1 cellular context compared by ENCODE assay signal in the genomic region with DNA sequence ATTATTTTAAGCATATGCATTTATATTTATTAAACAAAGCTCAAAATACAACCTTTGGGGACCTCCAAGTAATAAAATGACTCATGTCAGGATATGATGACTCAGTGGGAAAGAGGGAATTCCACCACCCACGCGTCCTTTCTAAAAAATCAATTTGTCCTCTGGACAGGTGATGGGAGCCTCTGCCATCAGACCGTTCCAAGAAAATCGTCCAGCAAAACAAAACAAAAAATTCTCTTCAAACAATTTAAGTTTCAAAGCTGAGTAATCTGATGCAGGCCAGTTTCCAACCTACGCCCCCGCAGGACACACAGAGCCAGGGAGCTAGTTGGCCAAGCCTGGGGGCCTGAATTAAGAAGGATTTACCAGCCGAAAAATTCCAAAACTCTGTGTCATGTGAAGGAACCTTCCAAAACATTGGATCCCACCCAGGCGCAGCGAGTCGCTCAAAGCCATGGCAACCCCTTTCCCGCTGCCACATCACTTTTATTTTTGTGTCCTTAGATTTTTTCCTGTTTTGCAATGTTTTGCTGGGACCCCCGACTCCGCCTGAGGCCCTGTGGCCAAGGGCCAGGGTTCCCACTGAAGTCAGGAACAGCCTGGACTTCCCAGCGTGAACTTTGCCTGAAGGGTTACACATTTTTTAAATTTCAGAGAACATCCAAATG.
TF ChIP-seq lines count a peak whose summit lies in the region.

No MANE protein-coding gene starts in this region.

TF ChIP-seq in HEK293, 187 proteins besides CTCF, POLR2A, EP300 and RAD21 (continued from another document):
- TF ChIP-seq, protein P1, sequence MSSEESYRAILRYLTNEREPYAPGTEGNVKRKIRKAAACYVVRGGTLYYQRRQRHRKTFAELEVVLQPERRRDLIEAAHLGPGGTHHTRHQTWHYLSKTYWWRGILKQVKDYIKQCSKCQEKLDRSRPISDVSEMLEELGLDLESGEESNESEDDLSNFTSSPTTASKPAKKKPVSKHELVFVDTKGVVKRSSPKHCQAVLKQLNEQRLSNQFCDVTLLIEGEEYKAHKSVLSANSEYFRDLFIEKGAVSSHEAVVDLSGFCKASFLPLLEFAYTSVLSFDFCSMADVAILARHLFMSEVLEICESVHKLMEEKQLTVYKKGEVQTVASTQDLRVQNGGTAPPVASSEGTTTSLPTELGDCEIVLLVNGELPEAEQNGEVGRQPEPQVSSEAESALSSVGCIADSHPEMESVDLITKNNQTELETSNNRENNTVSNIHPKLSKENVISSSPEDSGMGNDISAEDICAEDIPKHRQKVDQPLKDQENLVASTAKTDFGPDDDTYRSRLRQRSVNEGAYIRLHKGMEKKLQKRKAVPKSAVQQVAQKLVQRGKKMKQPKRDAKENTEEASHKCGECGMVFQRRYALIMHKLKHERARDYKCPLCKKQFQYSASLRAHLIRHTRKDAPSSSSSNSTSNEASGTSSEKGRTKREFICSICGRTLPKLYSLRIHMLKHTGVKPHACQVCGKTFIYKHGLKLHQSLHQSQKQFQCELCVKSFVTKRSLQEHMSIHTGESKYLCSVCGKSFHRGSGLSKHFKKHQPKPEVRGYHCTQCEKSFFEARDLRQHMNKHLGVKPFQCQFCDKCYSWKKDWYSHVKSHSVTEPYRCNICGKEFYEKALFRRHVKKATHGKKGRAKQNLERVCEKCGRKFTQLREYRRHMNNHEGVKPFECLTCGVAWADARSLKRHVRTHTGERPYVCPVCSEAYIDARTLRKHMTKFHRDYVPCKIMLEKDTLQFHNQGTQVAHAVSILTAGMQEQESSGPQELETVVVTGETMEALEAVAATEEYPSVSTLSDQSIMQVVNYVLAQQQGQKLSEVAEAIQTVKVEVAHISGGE (tag by site-specific recombination; conservative IDR thresholded peaks at IDR 0.05; ENCODE audit: low read depth) = no peak
- TF ChIP-seq EGR2 (tag by site-specific recombination; IDR thresholded peaks at IDR 0.05; ENCODE audit: low read depth) (peak; percentile 70), ZFHX2 (tag by site-specific recombination; conservative IDR thresholded peaks at IDR 0.05) (peak; percentile 81), ZEB2 (tag by site-specific recombination; IDR thresholded peaks at IDR 0.05) (peak; percentile 54), ZNF366 (tag by site-specific recombination; conservative IDR thresholded peaks at IDR 0.05) (peak; percentile 72), ZNF175 (tag by site-specific recombination; IDR thresholded peaks at IDR 0.05) (no peak)
- TF ChIP-seq, protein P2, sequence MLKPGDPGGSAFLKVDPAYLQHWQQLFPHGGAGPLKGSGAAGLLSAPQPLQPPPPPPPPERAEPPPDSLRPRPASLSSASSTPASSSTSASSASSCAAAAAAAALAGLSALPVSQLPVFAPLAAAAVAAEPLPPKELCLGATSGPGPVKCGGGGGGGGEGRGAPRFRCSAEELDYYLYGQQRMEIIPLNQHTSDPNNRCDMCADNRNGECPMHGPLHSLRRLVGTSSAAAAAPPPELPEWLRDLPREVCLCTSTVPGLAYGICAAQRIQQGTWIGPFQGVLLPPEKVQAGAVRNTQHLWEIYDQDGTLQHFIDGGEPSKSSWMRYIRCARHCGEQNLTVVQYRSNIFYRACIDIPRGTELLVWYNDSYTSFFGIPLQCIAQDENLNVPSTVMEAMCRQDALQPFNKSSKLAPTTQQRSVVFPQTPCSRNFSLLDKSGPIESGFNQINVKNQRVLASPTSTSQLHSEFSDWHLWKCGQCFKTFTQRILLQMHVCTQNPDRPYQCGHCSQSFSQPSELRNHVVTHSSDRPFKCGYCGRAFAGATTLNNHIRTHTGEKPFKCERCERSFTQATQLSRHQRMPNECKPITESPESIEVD (tag by site-specific recombination; IDR thresholded peaks at IDR 0.05) = peak; percentile 66
- TF ChIP-seq, protein P3, sequence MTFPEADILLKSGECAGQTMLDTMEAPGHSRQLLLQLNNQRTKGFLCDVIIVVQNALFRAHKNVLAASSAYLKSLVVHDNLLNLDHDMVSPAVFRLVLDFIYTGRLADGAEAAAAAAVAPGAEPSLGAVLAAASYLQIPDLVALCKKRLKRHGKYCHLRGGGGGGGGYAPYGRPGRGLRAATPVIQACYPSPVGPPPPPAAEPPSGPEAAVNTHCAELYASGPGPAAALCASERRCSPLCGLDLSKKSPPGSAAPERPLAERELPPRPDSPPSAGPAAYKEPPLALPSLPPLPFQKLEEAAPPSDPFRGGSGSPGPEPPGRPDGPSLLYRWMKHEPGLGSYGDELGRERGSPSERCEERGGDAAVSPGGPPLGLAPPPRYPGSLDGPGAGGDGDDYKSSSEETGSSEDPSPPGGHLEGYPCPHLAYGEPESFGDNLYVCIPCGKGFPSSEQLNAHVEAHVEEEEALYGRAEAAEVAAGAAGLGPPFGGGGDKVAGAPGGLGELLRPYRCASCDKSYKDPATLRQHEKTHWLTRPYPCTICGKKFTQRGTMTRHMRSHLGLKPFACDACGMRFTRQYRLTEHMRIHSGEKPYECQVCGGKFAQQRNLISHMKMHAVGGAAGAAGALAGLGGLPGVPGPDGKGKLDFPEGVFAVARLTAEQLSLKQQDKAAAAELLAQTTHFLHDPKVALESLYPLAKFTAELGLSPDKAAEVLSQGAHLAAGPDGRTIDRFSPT (tag by site-specific recombination; IDR thresholded peaks at IDR 0.05) = peak; percentile 18
- TF ChIP-seq, protein P4, sequence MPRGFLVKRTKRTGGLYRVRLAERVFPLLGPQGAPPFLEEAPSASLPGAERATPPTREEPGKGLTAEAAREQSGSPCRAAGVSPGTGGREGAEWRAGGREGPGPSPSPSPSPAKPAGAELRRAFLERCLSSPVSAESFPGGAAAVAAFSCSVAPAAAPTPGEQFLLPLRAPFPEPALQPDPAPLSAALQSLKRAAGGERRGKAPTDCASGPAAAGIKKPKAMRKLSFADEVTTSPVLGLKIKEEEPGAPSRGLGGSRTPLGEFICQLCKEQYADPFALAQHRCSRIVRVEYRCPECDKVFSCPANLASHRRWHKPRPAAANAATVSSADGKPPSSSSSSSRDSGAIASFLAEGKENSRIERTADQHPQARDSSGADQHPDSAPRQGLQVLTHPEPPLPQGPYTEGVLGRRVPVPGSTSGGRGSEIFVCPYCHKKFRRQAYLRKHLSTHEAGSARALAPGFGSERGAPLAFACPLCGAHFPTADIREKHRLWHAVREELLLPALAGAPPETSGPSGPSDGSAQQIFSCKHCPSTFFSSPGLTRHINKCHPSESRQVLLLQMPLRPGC (tag by site-specific recombination; IDR thresholded peaks at IDR 0.05) = peak; percentile 34; the same call in 1 of the 2 replicates
- TF ChIP-seq, protein P5, sequence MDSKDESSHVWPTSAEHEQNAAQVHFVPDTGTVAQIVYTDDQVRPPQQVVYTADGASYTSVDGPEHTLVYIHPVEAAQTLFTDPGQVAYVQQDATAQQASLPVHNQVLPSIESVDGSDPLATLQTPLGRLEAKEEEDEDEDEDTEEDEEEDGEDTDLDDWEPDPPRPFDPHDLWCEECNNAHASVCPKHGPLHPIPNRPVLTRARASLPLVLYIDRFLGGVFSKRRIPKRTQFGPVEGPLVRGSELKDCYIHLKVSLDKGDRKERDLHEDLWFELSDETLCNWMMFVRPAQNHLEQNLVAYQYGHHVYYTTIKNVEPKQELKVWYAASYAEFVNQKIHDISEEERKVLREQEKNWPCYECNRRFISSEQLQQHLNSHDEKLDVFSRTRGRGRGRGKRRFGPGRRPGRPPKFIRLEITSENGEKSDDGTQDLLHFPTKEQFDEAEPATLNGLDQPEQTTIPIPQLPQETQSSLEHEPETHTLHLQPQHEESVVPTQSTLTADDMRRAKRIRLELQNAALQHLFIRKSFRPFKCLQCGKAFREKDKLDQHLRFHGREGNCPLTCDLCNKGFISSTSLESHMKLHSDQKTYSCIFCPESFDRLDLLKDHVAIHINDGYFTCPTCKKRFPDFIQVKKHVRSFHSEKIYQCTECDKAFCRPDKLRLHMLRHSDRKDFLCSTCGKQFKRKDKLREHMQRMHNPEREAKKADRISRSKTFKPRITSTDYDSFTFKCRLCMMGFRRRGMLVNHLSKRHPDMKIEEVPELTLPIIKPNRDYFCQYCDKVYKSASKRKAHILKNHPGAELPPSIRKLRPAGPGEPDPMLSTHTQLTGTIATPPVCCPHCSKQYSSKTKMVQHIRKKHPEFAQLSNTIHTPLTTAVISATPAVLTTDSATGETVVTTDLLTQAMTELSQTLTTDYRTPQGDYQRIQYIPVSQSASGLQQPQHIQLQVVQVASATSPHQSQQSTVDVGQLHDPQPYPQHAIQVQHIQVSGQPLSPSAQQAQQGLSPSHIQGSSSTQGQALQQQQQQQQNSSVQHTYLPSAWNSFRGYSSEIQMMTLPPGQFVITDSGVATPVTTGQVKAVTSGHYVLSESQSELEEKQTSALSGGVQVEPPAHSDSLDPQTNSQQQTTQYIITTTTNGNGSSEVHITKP (tag by site-specific recombination; IDR thresholded peaks at IDR 0.05) = 0 out of 2 replicates have a peak, but pooled peaks have one; percentile 9
TF ChIP-seq in HEK293: peak in this region for 15.
